In the genomic region with DNA sequence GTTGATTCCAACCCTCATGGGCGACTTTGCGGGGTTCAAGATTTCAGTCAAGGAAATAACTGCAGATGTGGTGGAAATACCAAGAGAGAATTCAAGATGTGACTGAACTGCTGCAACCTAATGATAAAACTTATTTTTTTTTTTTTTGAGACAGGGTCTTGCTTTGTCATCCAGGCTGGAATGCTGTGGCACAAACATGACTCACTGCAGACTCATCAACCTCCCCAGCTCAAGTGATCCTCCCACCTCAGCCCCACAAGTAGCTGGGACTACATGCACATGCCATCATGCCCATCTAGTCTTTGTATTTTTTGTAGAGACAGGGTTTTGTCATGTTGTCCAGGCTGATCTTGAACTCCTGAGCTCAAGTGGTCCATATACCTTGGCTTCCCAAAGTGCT, we compare ENCODE assay signal across 18 cellular contexts. TPM values are rescaled to one million over a fixed set of nuclear protein-coding genes. Genes with fewer than 3 reads are reported as not detected.
DNase-seq lines count a peak whose midpoint lies in the region; ATAC-seq and TF ChIP-seq lines count a peak whose summit lies in the region.
"Had no signal": no experiment of that assay in that cellular context is flagged by ENCODE, and none has a peak within 500 bp of the region (broad histone marks: within the 10 kb centered on the region; RNA-seq: fewer than 3 reads in every experiment).

No MANE protein-coding gene starts in this region.

- H2AFZ ChIP-seq in SK-N-SH (ENCODE audit: low read depth) (no peak overlapping the region), smooth muscle cell (ENCODE audit: low read depth) (no peak overlapping the region)

- H3K27me3 ChIP-seq in SK-N-SH (ENCODE audit: insufficient read depth) (no peaks in the 10 kb centered on the region), smooth muscle cell (ENCODE audit: low read depth) (no peaks in the 10 kb centered on the region)
- H3K27me3 ChIP-seq: transverse colon had no signal

- H3K4me1 ChIP-seq in SK-N-SH (ENCODE audit: control insufficient read depth in 1 of 2, insufficient read depth in 2 of 2, low read depth in 1 of 2, low read length in 1 of 2): no peaks in the 10 kb centered on the region
- no peaks in the 10 kb centered on the region for H3K4me1 ChIP-seq in smooth muscle cell (ENCODE audit: low read depth)
- H3K4me1 ChIP-seq: transverse colon had no signal

- H3K4me3 ChIP-seq in SK-N-SH (ENCODE audit: low read depth in 2 of 2, low read length in 1 of 2) (no peak overlapping the region), fibroblast of villous mesenchyme (ENCODE audit: low read depth, low read length) (no peak overlapping the region), smooth muscle cell (no peak overlapping the region)
- H3K4me3 ChIP-seq: GM12878, transverse colon had no signal

- H3K9ac ChIP-seq in SK-N-SH (no peak overlapping the region), smooth muscle cell (ENCODE audit: low read depth) (no peak overlapping the region)

- POLR2A ChIA-PET in SK-N-SH (lab: Yijun Ruan, JAX): no interaction called here
- POLR2A ChIA-PET in HEK293T (lab: Yijun Ruan, JAX): no interaction called here

- ATAC-seq in SK-N-SH treated with all-trans-retinoic acid at 6 μM for 48 hours: no peak
- ATAC-seq: activated CD4-positive, alpha-beta T cell treated with anti-CD3 and anti-CD28 coated beads for 36 hours; GM12878 had no signal

- H3K27ac ChIP-seq in SK-N-SH (ENCODE audit: low read depth in 2 of 2, low read length in 1 of 2): no peak overlapping the region
- peak overlapping the region; percentile 62 for H3K27ac ChIP-seq in smooth muscle cell (ENCODE audit: low read depth)
- H3K27ac ChIP-seq: transverse colon had no signal

- 87% methylated on average over 2 of the region's 2 CpGs for WGBS in SK-N-SH (ENCODE audit: low lambda C conversion rate)
- WGBS in smooth muscle cell (ENCODE audit: low lambda C conversion rate): 96% methylated on average over 2 of the region's 2 CpGs

- TF ChIP-seq CTCF in SK-N-SH (IDR thresholded peaks at IDR 0.05): no peak
- no peak for TF ChIP-seq CTCF in fibroblast of villous mesenchyme (IDR thresholded peaks at IDR 0.05; ENCODE audit: insufficient read depth, low read depth, low read length)
- no peak for TF ChIP-seq CTCF in smooth muscle cell (IDR thresholded peaks at IDR 0.05; ENCODE audit: borderline replicate concordance, insufficient read depth, poor library complexity, severe bottlenecking)

- DNase-seq in SK-N-SH: no peak
- DNase-seq in amniotic epithelial cell (ENCODE audit: low read depth): peak; percentile 78
- DNase-seq in fibroblast of villous mesenchyme (ENCODE audit: low read depth): peak; percentile 27
- DNase-seq in smooth muscle cell (lab: John Stamatoyannopoulos, UW; ENCODE audit: unreplicated experiment): no peak
- DNase-seq in HEK293T (ENCODE audit: extremely low spot score): no peak
- DNase-seq in COR-L47 (lab: John Stamatoyannopoulos, UW): no peak
- DNase-seq in stimulated activated CD4-positive, alpha-beta T cell treated with anti-CD3 and anti-CD28 coated beads, Interleukin-2, amount 100 ng/mL, for 24 hours: no peak
- DNase-seq: 8988T; activated CD4-positive, alpha-beta T cell treated with anti-CD3 and anti-CD28 coated beads for 36 hours; activated naive CD4-positive, alpha-beta T cell treated with Interleukin-2 at 50 U/mL for 16 hours; CD4-positive, CD25-positive, alpha-beta regulatory T cell; immature natural killer cell; KBM-7; midbrain; SIG-M5; transverse colon had no signal

- H3F3A ChIP-seq in SK-N-SH (replicated peaks; ENCODE audit: insufficient read depth) (peaks cover 8% of the 10 kb centered on the region), smooth muscle cell (ENCODE audit: low read depth) (no peaks in the 10 kb centered on the region)

- no peak for TF ChIP-seq EP300 in SK-N-SH (IDR thresholded peaks at IDR 0.05; ENCODE audit: borderline replicate concordance in 1 of 2, low read depth in 1 of 2, low read length in 1 of 2)

- no peaks in the 10 kb centered on the region for H3K79me2 ChIP-seq in SK-N-SH (ENCODE audit: insufficient read depth)
- no peaks in the 10 kb centered on the region for H3K79me2 ChIP-seq in smooth muscle cell (ENCODE audit: low read depth)

- no peak for TF ChIP-seq RAD21 in SK-N-SH (IDR thresholded peaks at IDR 0.05; ENCODE audit: low read length)

- H3K9me3 ChIP-seq in SK-N-SH: no peaks in the 10 kb centered on the region; the same call in 1 of the 2 replicates
- H3K9me3 ChIP-seq in smooth muscle cell (replicated peaks; ENCODE audit: low read depth): no peaks in the 10 kb centered on the region

- no peak overlapping the region for H3K4me2 ChIP-seq in SK-N-SH
- H3K4me2 ChIP-seq in smooth muscle cell: no peak overlapping the region

- no peaks in the 10 kb centered on the region for H3K9me2 ChIP-seq in SK-N-SH

- CTCF ChIA-PET in SK-N-SH (lab: Yijun Ruan, JAX) (interaction anchor here (0.9 kb wide), 1 partner anchor 15 kb away, joined by 3 read pairs; no protein-coding TSS in a partner anchor), HEK293T (lab: Yijun Ruan, JAX) (no interaction called here)

- H4K20me1 ChIP-seq in SK-N-SH (ENCODE audit: insufficient read depth): no peaks in the 10 kb centered on the region
- H4K20me1 ChIP-seq in smooth muscle cell (ENCODE audit: low read depth): no peaks in the 10 kb centered on the region

- H3K36me3 ChIP-seq in SK-N-SH (replicated peaks in 1 of 2; ENCODE audit: control insufficient read depth in 1 of 2, insufficient read depth in 2 of 2, low read length in 1 of 2) (no peaks in the 10 kb centered on the region), smooth muscle cell (ENCODE audit: low read depth) (no peaks in the 10 kb centered on the region)
- H3K36me3 ChIP-seq: transverse colon had no signal

TF ChIP-seq in SK-N-SH, 30 proteins besides CTCF, POLR2A, EP300 and RAD21 (continues in another document):
- TF ChIP-seq, protein P1, sequence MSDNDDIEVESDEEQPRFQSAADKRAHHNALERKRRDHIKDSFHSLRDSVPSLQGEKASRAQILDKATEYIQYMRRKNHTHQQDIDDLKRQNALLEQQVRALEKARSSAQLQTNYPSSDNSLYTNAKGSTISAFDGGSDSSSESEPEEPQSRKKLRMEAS (IDR thresholded peaks at IDR 0.05; ENCODE audit: low read depth): no peak
- no peak for TF ChIP-seq EZH2phosphoT487 (IDR thresholded peaks at IDR 0.05; ENCODE audit: borderline replicate concordance, low read depth)
- no peak for TF ChIP-seq TAF1 (IDR thresholded peaks at IDR 0.05; ENCODE audit: borderline replicate concordance, low read depth, low read length)
- no peak for TF ChIP-seq FOXM1 (IDR thresholded peaks at IDR 0.05; ENCODE audit: low read depth)
- TF ChIP-seq FOSL2 (IDR thresholded peaks at IDR 0.05; ENCODE audit: borderline replicate concordance, low read depth): peak; percentile 47; the same call in 1 of the 2 replicates

TF ChIP-seq in SK-N-SH treated with all-trans-retinoic acid at 6 μM for 48 hours, 23 proteins besides CTCF, POLR2A, EP300 and RAD21 (continues in another document):
- TF ChIP-seq ZNF565 (CRISPR knock-in tag; conservative IDR thresholded peaks at IDR 0.05; ENCODE audit: low read depth) (no peak), OSR1 (CRISPR knock-in tag; IDR thresholded peaks at IDR 0.05) (no peak)
- TF ChIP-seq, protein P2, sequence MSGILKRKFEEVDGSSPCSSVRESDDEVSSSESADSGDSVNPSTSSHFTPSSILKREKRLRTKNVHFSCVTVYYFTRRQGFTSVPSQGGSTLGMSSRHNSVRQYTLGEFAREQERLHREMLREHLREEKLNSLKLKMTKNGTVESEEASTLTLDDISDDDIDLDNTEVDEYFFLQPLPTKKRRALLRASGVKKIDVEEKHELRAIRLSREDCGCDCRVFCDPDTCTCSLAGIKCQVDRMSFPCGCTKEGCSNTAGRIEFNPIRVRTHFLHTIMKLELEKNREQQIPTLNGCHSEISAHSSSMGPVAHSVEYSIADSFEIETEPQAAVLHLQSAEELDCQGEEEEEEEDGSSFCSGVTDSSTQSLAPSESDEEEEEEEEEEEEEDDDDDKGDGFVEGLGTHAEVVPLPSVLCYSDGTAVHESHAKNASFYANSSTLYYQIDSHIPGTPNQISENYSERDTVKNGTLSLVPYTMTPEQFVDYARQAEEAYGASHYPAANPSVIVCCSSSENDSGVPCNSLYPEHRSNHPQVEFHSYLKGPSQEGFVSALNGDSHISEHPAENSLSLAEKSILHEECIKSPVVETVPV (CRISPR knock-in tag; IDR thresholded peaks at IDR 0.05): no peak

TF ChIP-seq in HEK293T, 16 proteins besides CTCF, POLR2A, EP300 and RAD21:
- TF ChIP-seq, protein P3, sequence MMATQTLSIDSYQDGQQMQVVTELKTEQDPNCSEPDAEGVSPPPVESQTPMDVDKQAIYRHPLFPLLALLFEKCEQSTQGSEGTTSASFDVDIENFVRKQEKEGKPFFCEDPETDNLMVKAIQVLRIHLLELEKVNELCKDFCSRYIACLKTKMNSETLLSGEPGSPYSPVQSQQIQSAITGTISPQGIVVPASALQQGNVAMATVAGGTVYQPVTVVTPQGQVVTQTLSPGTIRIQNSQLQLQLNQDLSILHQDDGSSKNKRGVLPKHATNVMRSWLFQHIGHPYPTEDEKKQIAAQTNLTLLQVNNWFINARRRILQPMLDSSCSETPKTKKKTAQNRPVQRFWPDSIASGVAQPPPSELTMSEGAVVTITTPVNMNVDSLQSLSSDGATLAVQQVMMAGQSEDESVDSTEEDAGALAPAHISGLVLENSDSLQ (IDR thresholded peaks at IDR 0.05): no peak
- TF ChIP-seq L3MBTL2 (conservative IDR thresholded peaks at IDR 0.05) (no peak), LEF1 (IDR thresholded peaks at IDR 0.05; ENCODE audit: borderline replicate concordance) (no peak), HDGF (IDR thresholded peaks at IDR 0.05; ENCODE audit: borderline replicate concordance) (no peak), FOXK2 (IDR thresholded peaks at IDR 0.05) (no peak), NFRKB (IDR thresholded peaks at IDR 0.05) (no peak), BHLHE40 (IDR thresholded peaks at IDR 0.05; ENCODE audit: borderline replicate concordance) (no peak), FOXA1 (IDR thresholded peaks at IDR 0.05) (no peak), SP1 (IDR thresholded peaks at IDR 0.05) (no peak), FOXM1 (IDR thresholded peaks at IDR 0.05; ENCODE audit: borderline replicate concordance) (no peak), ZNF384 (IDR thresholded peaks at IDR 0.05) (no peak), ELF4 (IDR thresholded peaks at IDR 0.05) (no peak), TARDBP (IDR thresholded peaks at IDR 0.05) (no peak), CTBP1 (IDR thresholded peaks at IDR 0.05; ENCODE audit: borderline replicate concordance) (no peak), SUZ12 (IDR thresholded peaks at IDR 0.05) (no peak), ARNT (IDR thresholded peaks at IDR 0.05) (no peak)
TF ChIP-seq in HEK293T: peak in this region for 0.

RNA-seq across cellular contexts. Expression of a gene that starts 19.5 kb away (rescaled TPM):
- polyA plus RNA-seq in SK-N-SH (2012; rRNA removed) (13.8 and 17.4 TPM in 2 replicates), smooth muscle cell (4.0 and 10.2 TPM in 2 replicates)
- 10.2 and 14.0 TPM in 2 replicates for polyA plus RNA-seq in SK-N-SH (2012; cell fraction: cytosol; rRNA removed)
- 22.9 and 35.1 TPM in 2 replicates for polyA plus RNA-seq in SK-N-SH (2012; cell fraction: nucleus; rRNA removed)
- total RNA-seq in fibroblast of villous mesenchyme (75.7 and 98.0 TPM in 2 replicates), smooth muscle cell (51.7 and 63.9 TPM in 2 replicates)
- polyA plus RNA-seq: CD4-positive, CD25-positive, alpha-beta regulatory T cell had no signal

Comparison
In these comparisons a context has a peak if more than half of its experiments do, and no peak if none do; other contexts are left out.
1. DNase-seq: peak in amniotic epithelial cell (single experiment) and fibroblast of villous mesenchyme (single experiment); none in SK-N-SH (single experiment), smooth muscle cell (single experiment), HEK293T (single experiment), COR-L47 (single experiment) and stimulated activated CD4-positive, alpha-beta T cell treated with anti-CD3 and anti-CD28 coated beads, Interleukin-2, amount 100 ng/mL, for 24 hours (0 of 2).